In the genomic region with DNA sequence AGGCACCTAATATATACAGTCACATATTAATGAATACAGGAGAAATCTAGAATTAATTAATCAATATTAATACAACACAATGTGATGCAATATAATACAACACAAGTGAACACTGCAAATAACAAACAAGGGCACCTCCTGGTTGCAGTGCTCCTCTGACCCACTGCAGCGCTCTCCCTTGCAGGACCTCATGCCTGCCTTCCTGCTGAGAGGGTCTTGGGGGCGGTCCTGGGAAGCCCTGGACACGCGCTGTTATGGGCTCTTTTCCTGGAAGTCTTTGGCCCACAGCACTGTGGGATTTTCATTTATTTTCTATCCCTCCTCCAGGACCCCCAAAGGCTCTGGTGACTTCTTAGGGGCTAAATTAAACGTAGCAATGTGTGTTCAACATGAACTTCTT, we compare ENCODE assay signal across 14 cellular contexts.
DNase-seq lines count a peak whose midpoint lies in the region; ATAC-seq and TF ChIP-seq lines count a peak whose summit lies in the region.
"Had no signal": no experiment of that assay in that cellular context is flagged by ENCODE, and none has a peak within 500 bp of the region (broad histone marks: within the 10 kb centered on the region; RNA-seq: fewer than 3 reads in every experiment).

No MANE protein-coding gene starts in this region.

- H2AFZ ChIP-seq in GM23338 (no peak overlapping the region), Loucy (ENCODE audit: low read length) (peak overlapping the region; percentile 4; the same call in 1 of the 2 replicates), neural progenitor cell (replicated peaks) (no peak overlapping the region)

- H3F3A ChIP-seq in GM23338 (replicated peaks; ENCODE audit: low read depth) (no peaks in the 10 kb centered on the region), Loucy (ENCODE audit: low read depth) (no peaks in the 10 kb centered on the region), neural progenitor cell (ENCODE audit: low read depth) (no peaks in the 10 kb centered on the region)

- TF ChIP-seq POLR2A in esophagus muscularis mucosa (IDR thresholded peaks at IDR 0.05; ENCODE audit: low read depth), result no peak

- H3K27ac ChIP-seq in GM23338 (ENCODE audit: low read depth), result no peak overlapping the region
- no peak overlapping the region for H3K27ac ChIP-seq in esophagus muscularis mucosa (replicated peaks in 1 of 4)
- H3K27ac ChIP-seq in neural progenitor cell, result no peak overlapping the region

- H3K36me3 ChIP-seq in GM23338 (ENCODE audit: insufficient read depth) (no peaks in the 10 kb centered on the region), Loucy (ENCODE audit: insufficient read depth, low read length) (no peaks in the 10 kb centered on the region), esophagus muscularis mucosa (no peaks in the 10 kb centered on the region), neural progenitor cell (no peaks in the 10 kb centered on the region), BE2C (no peaks in the 10 kb centered on the region)

- H3K9ac ChIP-seq in Loucy (ENCODE audit: low read depth, low read length, poor library complexity, severe bottlenecking), result no peak overlapping the region
- H3K9ac ChIP-seq in neural progenitor cell, result no peak overlapping the region

- H3K4me3 Mint-ChIP-seq in GM23338 (no peak overlapping the region), neural progenitor cell (no peak overlapping the region)
- H3K4me3 Mint-ChIP-seq: B cell; CD4-positive, alpha-beta T cell had no signal

- H3K36me3 Mint-ChIP-seq in GM23338 (ENCODE audit: low read depth) (no peaks in the 10 kb centered on the region), neural progenitor cell (peaks cover 2% of the 10 kb centered on the region)

- H3K4me3 ChIP-seq in GM23338 (no peak overlapping the region), Loucy (ENCODE audit: low read length, poor library complexity, severe bottlenecking) (no peak overlapping the region), esophagus muscularis mucosa (no peak overlapping the region), neural progenitor cell (no peak overlapping the region), BE2C (ENCODE audit: low read depth, low read length) (no peak overlapping the region)

- no peak for TF ChIP-seq EP300 in esophagus muscularis mucosa (IDR thresholded peaks at IDR 0.05)

- H3K27me3 Mint-ChIP-seq in GM23338 (ENCODE audit: insufficient read depth, low read depth, poor library complexity) (peaks cover 11% of the 10 kb centered on the region), neural progenitor cell (ENCODE audit: insufficient read depth, low read depth) (peaks cover 9% of the 10 kb centered on the region)
- H3K27me3 Mint-ChIP-seq: B cell; CD4-positive, alpha-beta T cell had no signal

- DNase-seq in GM23338 (ENCODE audit: low spot score) (no peak), esophagus muscularis mucosa (ENCODE audit: extremely low spot score) (peak; percentile 72), neural progenitor cell (ENCODE audit: low spot score) (no peak), BE2C (no peak), NCI-H128 (lab: John Stamatoyannopoulos, UW; ENCODE audit: unreplicated experiment) (no peak), head of caudate nucleus (no peak)
- DNase-seq: C1 segment of cervical spinal cord; Caco-2; CD4-positive, alpha-beta T cell; GDM1; GOT3; HCEC 1CT had no signal

- H3K27me3 ChIP-seq in GM23338 (ENCODE audit: insufficient read depth) (no peaks in the 10 kb centered on the region), Loucy (ENCODE audit: insufficient read depth, low read length, poor library complexity, severe bottlenecking) (no peaks in the 10 kb centered on the region), esophagus muscularis mucosa (no peaks in the 10 kb centered on the region), neural progenitor cell (no peaks in the 10 kb centered on the region), BE2C (no peaks in the 10 kb centered on the region)

- H4K20me1 ChIP-seq in GM23338 (replicated peaks; ENCODE audit: insufficient read depth) (no peaks in the 10 kb centered on the region), Loucy (ENCODE audit: insufficient read depth, low read length, poor library complexity, severe bottlenecking) (no peaks in the 10 kb centered on the region), neural progenitor cell (ENCODE audit: low read depth) (no peaks in the 10 kb centered on the region)

- H3K9me3 Mint-ChIP-seq in GM23338, result peaks cover 3% of the 10 kb centered on the region; the same call in 1 of the 3 replicates
- peaks cover 5% of the 10 kb centered on the region for H3K9me3 Mint-ChIP-seq in neural progenitor cell

- H3K4me1 ChIP-seq in GM23338 (ENCODE audit: insufficient read depth), result no peaks in the 10 kb centered on the region
- peaks cover 41% of the 10 kb centered on the region for H3K4me1 ChIP-seq in Loucy (ENCODE audit: insufficient read depth, low read length, poor library complexity, severe bottlenecking)
- H3K4me1 ChIP-seq in esophagus muscularis mucosa, result no peaks in the 10 kb centered on the region
- no peaks in the 10 kb centered on the region for H3K4me1 ChIP-seq in neural progenitor cell
- H3K4me1 ChIP-seq in BE2C, result no peaks in the 10 kb centered on the region
- H3K4me1 ChIP-seq: Caco-2 had no signal

- ATAC-seq in GM23338, result peak; percentile 29; the same call in 1 of the 3 replicates

- H3K79me2 ChIP-seq in GM23338 (replicated peaks; ENCODE audit: insufficient read depth) (no peaks in the 10 kb centered on the region), Loucy (ENCODE audit: insufficient read depth, low read length) (no peaks in the 10 kb centered on the region), neural progenitor cell (ENCODE audit: low read depth) (no peaks in the 10 kb centered on the region)

- peaks cover 4% of the 10 kb centered on the region; the same call in 1 of the 3 replicates for H3K4me1 Mint-ChIP-seq in GM23338
- peaks cover 35% of the 10 kb centered on the region for H3K4me1 Mint-ChIP-seq in neural progenitor cell
- H3K4me1 Mint-ChIP-seq: B cell had no signal

- TF ChIP-seq CTCF in GM23338 (conservative IDR thresholded peaks at IDR 0.05; ENCODE audit: low read depth in 2 of 2) (peak in 1 of 2 experiments; percentile 24; a peak in 2 of 4 replicates), Loucy (conservative IDR thresholded peaks at IDR 0.05; ENCODE audit: low read length) (peak; percentile 30; the same call in 1 of the 2 replicates), esophagus muscularis mucosa (IDR thresholded peaks at IDR 0.05) (no peak), neural progenitor cell (IDR thresholded peaks at IDR 0.05) (no peak), BE2C (IDR thresholded peaks at IDR 0.05; ENCODE audit: low read depth, low read length) (no peak)

- H3K4me2 ChIP-seq in GM23338 (no peak overlapping the region), Loucy (ENCODE audit: low read depth, low read length, poor library complexity, severe bottlenecking) (no peak overlapping the region), neural progenitor cell (no peak overlapping the region)

- peaks cover 4% of the 10 kb centered on the region; the same call in 1 of the 2 replicates for H3K9me2 ChIP-seq in GM23338 (ENCODE audit: insufficient read depth)
- H3K9me2 ChIP-seq in Loucy (replicated peaks; ENCODE audit: low read depth, low read length), result no peaks in the 10 kb centered on the region

- WGBS in esophagus muscularis mucosa, result 82% methylated on average over 5 of the region's 5 CpGs

- H3K27ac Mint-ChIP-seq in GM23338 (no peak overlapping the region), neural progenitor cell (peak overlapping the region; percentile 50)
- H3K27ac Mint-ChIP-seq: B cell; CD4-positive, alpha-beta T cell had no signal

- intact Hi-C loops in esophagus muscularis mucosa (cut with DNase I), result no loop called here
- intact Hi-C loops in head of caudate nucleus (cut with DNase I), result no loop called here

- H3K9me3 ChIP-seq in Loucy (ENCODE audit: insufficient read depth, low read depth, low read length) (no peaks in the 10 kb centered on the region), esophagus muscularis mucosa (no peaks in the 10 kb centered on the region), neural progenitor cell (ENCODE audit: low read depth) (no peaks in the 10 kb centered on the region), BE2C (no peaks in the 10 kb centered on the region)
- H3K9me3 ChIP-seq: Caco-2 had no signal

TF ChIP-seq in GM23338, 12 proteins besides CTCF, POLR2A, EP300 and RAD21 (continues in another document):
- no peak for TF ChIP-seq STAT1 (IDR thresholded peaks at IDR 0.05; ENCODE audit: unreplicated experiment)
- no peak for TF ChIP-seq CREB1 (CRISPR knock-in tag; IDR thresholded peaks at IDR 0.05; ENCODE audit: low read depth)
- no peak for TF ChIP-seq EZH2 (IDR thresholded peaks at IDR 0.05; ENCODE audit: low read depth, unreplicated experiment)
- TF ChIP-seq POLR2AphosphoS5 (IDR thresholded peaks at IDR 0.05; ENCODE audit: low read depth), result no peak
- TF ChIP-seq NANOG (IDR thresholded peaks at IDR 0.05; ENCODE audit: borderline replicate concordance), result no peak
- TF ChIP-seq ZNF114 (CRISPR knock-in tag; IDR thresholded peaks at IDR 0.05), result no peak
